In the genomic region with DNA sequence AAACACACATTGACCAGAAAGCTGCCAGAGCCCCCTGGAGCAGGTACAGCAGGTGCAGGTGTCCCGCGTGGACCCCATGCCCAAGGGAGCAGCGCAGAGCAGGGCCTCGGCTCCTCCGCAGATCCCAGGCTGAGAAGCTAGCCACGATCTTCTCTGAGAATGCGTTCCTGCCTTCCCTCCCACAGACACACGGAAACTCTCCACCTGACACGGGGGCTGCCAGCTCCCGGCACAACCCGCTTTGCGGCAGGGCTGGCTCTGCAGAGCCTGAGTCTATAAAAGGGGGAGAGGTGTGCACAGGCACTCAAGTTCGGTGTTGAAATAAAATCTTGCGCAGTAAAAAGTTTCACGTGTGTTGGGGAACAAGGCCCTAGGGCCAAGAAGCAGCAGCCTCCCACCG, we compare ENCODE assay signal across 16 cellular contexts. TPM values are rescaled to one million over a fixed set of nuclear protein-coding genes. Genes with fewer than 3 reads are reported as not detected.
DNase-seq lines count a peak whose midpoint lies in the region; ATAC-seq and TF ChIP-seq lines count a peak whose summit lies in the region.
"Had no signal": no experiment of that assay in that cellular context is flagged by ENCODE, and none has a peak within 500 bp of the region (broad histone marks: within the 10 kb centered on the region; RNA-seq: fewer than 3 reads in every experiment).

No MANE protein-coding gene starts in this region.

- H3K27me3 ChIP-seq in BLaER1 (no peaks in the 10 kb centered on the region), MM.1S (replicated peaks; ENCODE audit: insufficient read depth, low read length) (peaks cover 100% of the 10 kb centered on the region)

- H3K4me1 Mint-ChIP-seq in WTC11 = peaks cover 16% of the 10 kb centered on the region
- H3K4me1 Mint-ChIP-seq in activated T-helper 17 cell treated with anti-CD3 and anti-CD28 coated beads, Interleukin-2, amount 50 U/mL, for 72 hours = peaks cover 6% of the 10 kb centered on the region

- no peaks in the 10 kb centered on the region for H3F3A ChIP-seq in MM.1S (ENCODE audit: insufficient read depth, low read length)

- H3K4me2 ChIP-seq in BLaER1 = peak overlapping the region; percentile 91
- H3K4me2 ChIP-seq in MM.1S (ENCODE audit: low read depth, low read length) = no peak overlapping the region

- H3K4me3 ChIP-seq in BLaER1 (no peak overlapping the region), MM.1S (ENCODE audit: low read length) (no peak overlapping the region)
- H3K4me3 ChIP-seq: GM23248, HAP-1 had no signal

- intact Hi-C loops in head of caudate nucleus (cut with DNase I) = no loop called here

- POLR2A ChIA-PET in WTC11 (lab: Charles Lee) = no interaction called here

- ATAC-seq in WTC11 = no peak
- ATAC-seq in activated T-helper 17 cell treated with anti-CD3 and anti-CD28 coated beads, Interleukin-2, amount 50 U/mL, for 72 hours (replicated peaks) = no peak

- H3K27ac ChIP-seq in BLaER1 (no peak overlapping the region), MM.1S (ENCODE audit: low read length) (no peak overlapping the region)
- H3K27ac ChIP-seq: C4-2B, GM23248 had no signal

- peaks cover 51% of the 10 kb centered on the region for H3K36me3 ChIP-seq in BLaER1
- H3K36me3 ChIP-seq in MM.1S (replicated peaks; ENCODE audit: insufficient read depth, low read length) = no peaks in the 10 kb centered on the region
- H3K36me3 ChIP-seq: HAP-1 had no signal

- CTCF ChIA-PET in WTC11 (lab: Charles Lee) = interaction anchor here (0.6 to 3.7 kb wide), 4 partner anchors 8 to 17 kb away, joined by 3 to 16 read pairs (median 6); no protein-coding TSS in a partner anchor

- no peaks in the 10 kb centered on the region for H3K9me2 ChIP-seq in MM.1S (replicated peaks; ENCODE audit: insufficient read depth, low read length)

- H3K9ac ChIP-seq in BLaER1 (0 out of 2 replicates have a peak overlapping the region, but pooled peaks have one; percentile 12), MM.1S (ENCODE audit: low read length) (no peak overlapping the region)
- H3K9ac ChIP-seq: GM23248 had no signal

- H4K20me1 ChIP-seq in BLaER1 = peaks cover 100% of the 10 kb centered on the region
- no peaks in the 10 kb centered on the region for H4K20me1 ChIP-seq in MM.1S (ENCODE audit: insufficient read depth, low read length)

- no peak overlapping the region for H2AFZ ChIP-seq in MM.1S (ENCODE audit: low read length)
- H2AFZ ChIP-seq: GM23248 had no signal

- no peaks in the 10 kb centered on the region for H3K79me2 ChIP-seq in MM.1S (ENCODE audit: low read length)

- no peaks in the 10 kb centered on the region for H3K27me3 Mint-ChIP-seq in WTC11 (ENCODE audit: low read depth)
- no peaks in the 10 kb centered on the region for H3K27me3 Mint-ChIP-seq in activated T-helper 17 cell treated with anti-CD3 and anti-CD28 coated beads, Interleukin-2, amount 50 U/mL, for 72 hours
- H3K27me3 Mint-ChIP-seq: B cell; CD4-positive, alpha-beta T cell had no signal

- DNase-seq in WTC11 (ENCODE audit: low spot score) = no peak
- peak in 24 of 42 donors; percentile 30 to 82 (median 70) for DNase-seq in head of caudate nucleus
- peak; percentile 38 for DNase-seq in putamen (ENCODE audit: low spot score)
- no peak for DNase-seq in MM.1S
- DNase-seq in dedifferentiated amniotic fluid mesenchymal stem cell (ENCODE audit: extremely low spot score) = no peak
- DNase-seq: Caco-2; CD4-positive, alpha-beta T cell; GDM1; GM23248; IMR-90 had no signal

- no peaks in the 10 kb centered on the region for H3K9me3 Mint-ChIP-seq in WTC11
- H3K9me3 Mint-ChIP-seq in activated T-helper 17 cell treated with anti-CD3 and anti-CD28 coated beads, Interleukin-2, amount 50 U/mL, for 72 hours = no peaks in the 10 kb centered on the region
- H3K9me3 Mint-ChIP-seq: CD4-positive, alpha-beta T cell had no signal

- H3K9me3 ChIP-seq in BLaER1 = no peaks in the 10 kb centered on the region
- no peaks in the 10 kb centered on the region for H3K9me3 ChIP-seq in MM.1S (replicated peaks; ENCODE audit: insufficient read depth, low read length)
- H3K9me3 ChIP-seq: Caco-2, HAP-1 had no signal

- H3K36me3 Mint-ChIP-seq in WTC11 = no peaks in the 10 kb centered on the region
- no peaks in the 10 kb centered on the region for H3K36me3 Mint-ChIP-seq in activated T-helper 17 cell treated with anti-CD3 and anti-CD28 coated beads, Interleukin-2, amount 50 U/mL, for 72 hours (ENCODE audit: low read depth)

- 0 out of 2 replicates have a peak overlapping the region, but pooled peaks have one; percentile 4 for H3K27ac Mint-ChIP-seq in WTC11
- H3K27ac Mint-ChIP-seq in activated T-helper 17 cell treated with anti-CD3 and anti-CD28 coated beads, Interleukin-2, amount 50 U/mL, for 72 hours = no peak overlapping the region
- H3K27ac Mint-ChIP-seq: B cell; CD4-positive, alpha-beta T cell had no signal

- TF ChIP-seq CTCF in WTC11 (IDR thresholded peaks at IDR 0.05) = no peak
- no peak for TF ChIP-seq CTCF in MM.1S (IDR thresholded peaks at IDR 0.05; ENCODE audit: low read length)

- H3K4me1 ChIP-seq in BLaER1 = peaks cover 96% of the 10 kb centered on the region
- 0 out of 2 replicates have a peak, but pooled peaks cover 9% of the 10 kb centered on the region for H3K4me1 ChIP-seq in MM.1S (ENCODE audit: low read length)
- H3K4me1 ChIP-seq: Caco-2, HAP-1 had no signal

- H3K4me3 Mint-ChIP-seq in WTC11 = no peak overlapping the region
- no peak overlapping the region for H3K4me3 Mint-ChIP-seq in activated T-helper 17 cell treated with anti-CD3 and anti-CD28 coated beads, Interleukin-2, amount 50 U/mL, for 72 hours
- H3K4me3 Mint-ChIP-seq: B cell; CD4-positive, alpha-beta T cell had no signal

TF ChIP-seq in WTC11, 78 proteins besides CTCF, POLR2A, EP300 and RAD21 (continues in another document):
- TF ChIP-seq PRRX2 (CRISPR knock-in tag; IDR thresholded peaks at IDR 0.05) = no peak
- TF ChIP-seq SMAD4 (CRISPR knock-in tag; IDR thresholded peaks at IDR 0.05) = no peak
- TF ChIP-seq EMX1 (CRISPR knock-in tag; IDR thresholded peaks at IDR 0.05) = no peak
- TF ChIP-seq, protein P1, sequence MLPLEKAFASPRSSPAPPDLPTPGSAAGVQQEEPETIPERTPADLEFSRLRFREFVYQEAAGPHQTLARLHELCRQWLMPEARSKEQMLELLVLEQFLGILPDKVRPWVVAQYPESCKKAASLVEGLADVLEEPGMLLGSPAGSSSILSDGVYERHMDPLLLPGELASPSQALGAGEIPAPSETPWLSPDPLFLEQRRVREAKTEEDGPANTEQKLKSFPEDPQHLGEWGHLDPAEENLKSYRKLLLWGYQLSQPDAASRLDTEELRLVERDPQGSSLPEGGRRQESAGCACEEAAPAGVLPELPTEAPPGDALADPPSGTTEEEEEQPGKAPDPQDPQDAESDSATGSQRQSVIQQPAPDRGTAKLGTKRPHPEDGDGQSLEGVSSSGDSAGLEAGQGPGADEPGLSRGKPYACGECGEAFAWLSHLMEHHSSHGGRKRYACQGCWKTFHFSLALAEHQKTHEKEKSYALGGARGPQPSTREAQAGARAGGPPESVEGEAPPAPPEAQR (CRISPR knock-in tag; IDR thresholded peaks at IDR 0.05) = no peak
- TF ChIP-seq NR3C1 (CRISPR knock-in tag; conservative IDR thresholded peaks at IDR 0.05; ENCODE audit: low read depth) = no peak
- no peak for TF ChIP-seq GRHL2 (CRISPR knock-in tag; IDR thresholded peaks at IDR 0.05; ENCODE audit: insufficient replicate concordance, severe bottlenecking)
- no peak for TF ChIP-seq RORB (CRISPR knock-in tag; IDR thresholded peaks at IDR 0.05)
- TF ChIP-seq JAZF1 (CRISPR knock-in tag; IDR thresholded peaks at IDR 0.05) = no peak
- TF ChIP-seq AR (CRISPR knock-in tag; IDR thresholded peaks at IDR 0.05) = no peak
- no peak for TF ChIP-seq GTF2I (CRISPR knock-in tag; conservative IDR thresholded peaks at IDR 0.05)

RNA-seq across cellular contexts. Expression of gene MEGF6, which starts 9.6 kb away (rescaled TPM):
- total RNA-seq in WTC11 (2021) = 24.9 to 32.4 TPM (median 27.2 TPM) in 3 replicates
- 1 to 10 TPM; 5.0 to 9.7 TPM for total RNA-seq in activated T-helper 17 cell treated with anti-CD3 and anti-CD28 coated beads, Interleukin-2, amount 50 U/mL, for 72 hours

RNA-seq across cellular contexts. Expression of gene TPRG1L, which starts 23.1 kb away (rescaled TPM):
- total RNA-seq in WTC11 (2021) = 20.9 to 22.3 TPM (median 20.9 TPM) in 3 replicates
- 10 to 100 TPM in 1 of 2 donors, 1 to 10 TPM in 1; 8.9 to 10.4 TPM for total RNA-seq in activated T-helper 17 cell treated with anti-CD3 and anti-CD28 coated beads, Interleukin-2, amount 50 U/mL, for 72 hours

RNA-seq across cellular contexts. Expression of gene WRAP73, which starts 48.2 kb away (rescaled TPM):
- total RNA-seq in WTC11 (2021) = 33.8 to 39.2 TPM (median 34.7 TPM) in 3 replicates
- total RNA-seq in activated T-helper 17 cell treated with anti-CD3 and anti-CD28 coated beads, Interleukin-2, amount 50 U/mL, for 72 hours = 10 to 100 TPM; 14.4 to 27.7 TPM

RNA-seq across cellular contexts. Expression of gene TP73, which starts 50.6 kb away (rescaled TPM):
- 5.7 to 6.4 TPM (median 5.8 TPM) in 3 replicates for total RNA-seq in WTC11 (2021)
- 1 to 10 TPM in 1 of 2 donors, under 1 TPM in 1; 0.95 to 1.1 TPM for total RNA-seq in activated T-helper 17 cell treated with anti-CD3 and anti-CD28 coated beads, Interleukin-2, amount 50 U/mL, for 72 hours
- total RNA-seq: CD4-positive, alpha-beta T cell; GM23248; HT1080; IMR-90 had no signal

Comparison
In these comparisons a context has a peak if more than half of its experiments do, and no peak if none do; other contexts are left out.
1. DNase-seq: peak in head of caudate nucleus (24 of 42) and putamen (single experiment); none in WTC11 (single experiment), MM.1S (single experiment) and dedifferentiated amniotic fluid mesenchymal stem cell (single experiment).